ENCODE assay signal across 11 cellular contexts in genomic region chr12:50241178-50241577, GRCh38. TPM values are rescaled to one million over a fixed set of nuclear protein-coding genes. Genes with fewer than 3 reads are reported as not detected.
A peak's percentile ranks its signal among the peaks of the same experiment; 100 is the strongest.
DNase-seq lines count a peak whose midpoint lies in the region; ATAC-seq, FAIRE-seq and TF ChIP-seq lines count a peak whose summit lies in the region.
"Had no signal": no experiment of that assay in that cellular context is flagged by ENCODE, and none has a peak within 500 bp of the region (broad histone marks: within the 10 kb centered on the region; RNA-seq: fewer than 3 reads in every experiment).

No MANE protein-coding gene starts in this region.

- no peaks in the 10 kb centered on the region for H3K9me3 Mint-ChIP-seq in Caco-2 (ENCODE audit: unreplicated experiment)
- H3K9me3 Mint-ChIP-seq: activated naive CD4-positive, alpha-beta T cell treated with anti-CD3 and anti-CD28 coated beads for 36 hours had no signal

- CTCF ChIA-PET in Caco-2 (lab: Charles Lee): interaction anchor here (0.5 to 1.2 kb wide), 3 partner anchors 8 to 129 kb away, joined by 3 to 5 read pairs (median 4); partner anchors contain the start of gene COX14

- BruUV-seq in Caco-2 (replicated peaks; lab: Mats Ljungman, UMichigan): no TSS peak

- H3K36me3 Mint-ChIP-seq in Caco-2 (ENCODE audit: insufficient read depth, unreplicated experiment): peaks cover 19% of the 10 kb centered on the region

- H3K27ac Mint-ChIP-seq in Caco-2 (ENCODE audit: unreplicated experiment): peak overlapping the region; percentile 42
- H3K27ac Mint-ChIP-seq: activated CD4-positive, alpha-beta T cell treated with anti-CD3 and anti-CD28 coated beads for 36 hours; activated naive CD4-positive, alpha-beta T cell treated with anti-CD3 and anti-CD28 coated beads for 36 hours had no signal

- H3K4me1 Mint-ChIP-seq in Caco-2 (ENCODE audit: low read depth, unreplicated experiment): peaks cover 31% of the 10 kb centered on the region

- no peak overlapping the region for H3K4me3 Mint-ChIP-seq in Caco-2 (ENCODE audit: unreplicated experiment)
- H3K4me3 Mint-ChIP-seq: activated CD4-positive, alpha-beta T cell treated with anti-CD3 and anti-CD28 coated beads for 36 hours; activated naive CD4-positive, alpha-beta T cell treated with anti-CD3 and anti-CD28 coated beads for 36 hours had no signal

- H3K36me3 ChIP-seq in Caco-2 (ENCODE audit: control insufficient read depth, insufficient read depth, low read length): peaks cover 2% of the 10 kb centered on the region
- H3K36me3 ChIP-seq in pancreas: peaks cover 0 to 6% (median 0%) of the 10 kb centered on the region in 3 donors

- H3K27me3 ChIP-seq in Caco-2 (replicated peaks; ENCODE audit: control insufficient read depth, insufficient read depth, low read length) (no peaks in the 10 kb centered on the region), pancreas (no peaks in the 10 kb centered on the region)

- POLR2A ChIA-PET in Caco-2 (lab: Charles Lee): interaction anchor here (0.5 to 1.0 kb wide), 2 partner anchors 9 to 42 kb away, joined by 3 read pairs; no protein-coding TSS in a partner anchor

- peak; percentile 41 to 80 (median 68) for ATAC-seq in pancreas
- ATAC-seq: activated CD4-positive, alpha-beta T cell treated with anti-CD3 and anti-CD28 coated beads for 36 hours had no signal

- no peaks in the 10 kb centered on the region for H3K27me3 Mint-ChIP-seq in Caco-2 (ENCODE audit: insufficient read depth, unreplicated experiment)
- H3K27me3 Mint-ChIP-seq: activated CD4-positive, alpha-beta T cell treated with anti-CD3 and anti-CD28 coated beads for 36 hours had no signal

- H3K4me3 ChIP-seq in Caco-2 (ENCODE audit: low read depth, low read length) (no peak overlapping the region), LNCaP clone FGC (ENCODE audit: low read depth, low read length) (no peak overlapping the region), choroid plexus epithelial cell (ENCODE audit: low read depth, low read length) (no peak overlapping the region), pancreas (no peak overlapping the region)

- H3K4me1 ChIP-seq in Caco-2 (peaks cover 35% of the 10 kb centered on the region), pancreas (peaks cover 7 to 22% (median 16%) of the 10 kb centered on the region in 3 donors)

- TF ChIP-seq CTCF in Caco-2 (IDR thresholded peaks at IDR 0.05; ENCODE audit: insufficient read depth in 1 of 2, low read depth in 1 of 2, low read length in 1 of 2, severe bottlenecking in 1 of 2, unreplicated experiment in 1 of 2) (no peak), LNCaP clone FGC (IDR thresholded peaks at IDR 0.05; ENCODE audit: control insufficient read depth, extremely low read depth, insufficient read depth) (no peak), choroid plexus epithelial cell (conservative IDR thresholded peaks at IDR 0.05; ENCODE audit: low read depth, low read length) (no peak), pancreas (IDR thresholded peaks at IDR 0.05) (no peak)

- DNase-seq in Caco-2 (no peak), LNCaP clone FGC (ENCODE audit: low read depth) (peak; percentile 56), choroid plexus epithelial cell (ENCODE audit: low read depth) (peak; percentile 60), pancreas (no peak), NCI-H748 treated with DMSO at 0.1 percent for 48 hours (lab: John Stamatoyannopoulos, UW) (no peak), GM19238 (ENCODE audit: insufficient read length, low spot score) (no peak), NCI-H187 treated with DMSO at 0.1 percent for 48 hours (lab: John Stamatoyannopoulos, UW) (no peak)
- no peak for DNase-seq in activated effector memory CD4-positive, alpha-beta T cell treated with Interleukin-2 at 50 U/mL for 16 hours
- DNase-seq: activated CD4-positive, alpha-beta T cell treated with anti-CD3 and anti-CD28 coated beads for 36 hours; activated naive CD4-positive, alpha-beta T cell treated with anti-CD3 and anti-CD28 coated beads for 36 hours; stimulated activated CD4-positive, alpha-beta T cell treated with anti-CD3 and anti-CD28 coated beads, Interleukin-1b, Interleukin-23, amount 100 ng/mL, for 48 hours had no signal

- H3K9me3 ChIP-seq in Caco-2: no peaks in the 10 kb centered on the region
- no peaks in the 10 kb centered on the region for H3K9me3 ChIP-seq in pancreas

- FAIRE-seq in pancreas (lab: Jason Lieb, UNC): no peak

- peak overlapping the region in 2 of 4 donors; percentile 46 to 67 for H3K27ac ChIP-seq in pancreas

- intact Hi-C loops in Caco-2 (cut with micrococcal nuclease; ENCODE audit: unreplicated experiment): loop anchor here (2.0 kb wide), 1 partner anchor 64 kb away; no protein-coding TSS in a partner anchor
- intact Hi-C loops in pancreas (cut with DNase I): no loop called here

- WGBS in pancreas, 2 donors: 17 to 18% methylated on average over 1 of the region's 1 CpG

RNA-seq across cellular contexts. Expression of gene LIMA1, which starts 42.1 kb away (rescaled TPM):
- total RNA-seq in Caco-2 (2022): 50.3 and 53.5 TPM in 2 replicates
- total RNA-seq in pancreas: 10 to 100 TPM; 17.6 to 50.3 (median 27.2) TPM
- 10 to 100 TPM; 19.8 to 24.1 TPM for polyA plus RNA-seq in pancreas

Comparison
In these comparisons a context has a peak if more than half of its experiments do, and no peak if none do; other contexts are left out.
1. DNase-seq: peak in LNCaP clone FGC (single experiment) and choroid plexus epithelial cell (single experiment); none in Caco-2 (0 of 2), pancreas (0 of 6), NCI-H748 treated with DMSO at 0.1 percent for 48 hours (single experiment), GM19238 (single experiment), activated effector memory CD4-positive, alpha-beta T cell treated with Interleukin-2 at 50 U/mL for 16 hours (single experiment) and NCI-H187 treated with DMSO at 0.1 percent for 48 hours (single experiment).